ENCODE assay signal across 7 cellular contexts in the genomic region with DNA sequence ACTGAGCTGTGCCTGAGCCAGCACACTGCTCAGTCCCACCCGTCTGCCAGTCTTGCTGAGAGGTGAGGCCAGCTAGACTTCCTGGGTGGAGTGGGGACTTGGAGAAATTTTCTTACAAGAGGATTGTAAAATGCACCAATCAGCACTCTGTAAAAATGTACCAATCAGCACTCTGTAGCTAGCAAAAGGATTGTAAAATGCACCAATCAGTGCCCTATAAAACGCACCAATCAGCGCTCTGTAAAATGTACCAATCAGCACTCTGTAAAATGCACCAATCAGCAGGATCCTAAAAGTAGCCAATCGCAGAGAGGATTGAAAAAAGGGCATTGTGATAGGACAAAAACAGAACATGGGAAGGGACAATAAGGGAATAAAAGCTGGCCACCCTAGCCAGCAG. TPM values are rescaled to one million over a fixed set of nuclear protein-coding genes. Genes with fewer than 3 reads are reported as not detected.
DNase-seq lines count a peak whose midpoint lies in the region; ATAC-seq, FAIRE-seq and TF ChIP-seq lines count a peak whose summit lies in the region.
"Not testable (repeated sequence)": the region's sequence is repeated elsewhere in the genome, so short reads cannot be mapped to it uniquely, and the experiment has no call there.

No MANE protein-coding gene starts in this region.

- DNase-seq in Caco-2; SJCRH30; HepG2 (ENCODE audit: low spot score); gastrocnemius medialis: not testable (repeated sequence)
- peak; percentile 42 for DNase-seq in testis

- H3K79me2 ChIP-seq in HepG2 (ENCODE audit: insufficient read depth, low read length) = not testable (repeated sequence)

- H3K9me3 Mint-ChIP-seq in Caco-2 (ENCODE audit: unreplicated experiment); dendritic cell treated with granulocyte-macrophage colony-stimulating factor and Interleukin-4, amounts not matched to agents 40 ng/mL and 50 ng/mL, for 4 days: not testable (repeated sequence)

- H3K4me1 ChIP-seq in Caco-2 = peaks cover 13% of the 10 kb centered on the region
- H3K4me1 ChIP-seq in SJCRH30 = peaks cover 24% of the 10 kb centered on the region
- H3K4me1 ChIP-seq in HepG2 (ENCODE audit: insufficient read depth, low read length) = peaks cover 45% of the 10 kb centered on the region
- H3K4me1 ChIP-seq in neutrophil (ENCODE audit: control insufficient read depth in 1 of 2, insufficient read depth in 1 of 2, low read depth in 1 of 2, low read length in 1 of 2) = peaks cover 75 to 79% of the 10 kb centered on the region in 2 experiments
- peaks cover 54 to 57% of the 10 kb centered on the region in 2 donors for H3K4me1 ChIP-seq in gastrocnemius medialis
- peaks cover 22% of the 10 kb centered on the region for H3K4me1 ChIP-seq in testis

- 56% methylated on average over 3 of the region's 4 CpGs for WGBS in HepG2 (ENCODE audit: low lambda C conversion rate)
- WGBS in testis, 2 donors = 41 to 52% methylated on average over 3 to 4 of the region's 4 CpGs

- intact Hi-C loops in Caco-2 (cut with micrococcal nuclease; ENCODE audit: unreplicated experiment); dendritic cell treated with granulocyte-macrophage colony-stimulating factor and Interleukin-4, amounts not matched to agents 40 ng/mL and 50 ng/mL, for 4 days (cut with micrococcal nuclease); gastrocnemius medialis (cut with DNase I; ENCODE audit: low total_unique reads); testis (cut with DNase I; ENCODE audit: low total_unique reads): not testable (repeated sequence)
- intact Hi-C loops in HepG2 (cut with micrococcal nuclease; ENCODE audit: unreplicated experiment) = loop anchor here (2.0 kb wide), 1 partner anchor 22 kb away; no protein-coding TSS in a partner anchor

- POLR2A ChIA-PET in Caco-2 (lab: Charles Lee) (interaction anchor here (1.5 kb wide), 1 partner anchor 31 kb away, joined by 3 read pairs; no protein-coding TSS in a partner anchor), HepG2 (lab: Yijun Ruan, JAX) (interaction anchor here (1.9 to 5.2 kb wide), 5 partner anchors 14 to 38 kb away, joined by 4 to 39 read pairs (median 21); no protein-coding TSS in a partner anchor)

- H3K27ac ChIP-seq in SJCRH30 (peak overlapping the region; percentile 90), HepG2 (ENCODE audit: extremely low read length, insufficient read depth, low read length) (peak overlapping the region; percentile 35), neutrophil (peak overlapping the region; percentile 86), gastrocnemius medialis (peak overlapping the region; percentile 86 to 92 (median 89))
- not testable (repeated sequence) for H3K27ac ChIP-seq in testis

- not testable (repeated sequence) for H3K9ac ChIP-seq in HepG2 (ENCODE audit: insufficient read depth, low read depth, low read length)

- not testable (repeated sequence) for H3K9me3 ChIP-seq in Caco-2; SJCRH30 (replicated peaks); HepG2 (ENCODE audit: low read length); neutrophil; gastrocnemius medialis; testis

- not testable (repeated sequence) for H3K27me3 ChIP-seq in Caco-2 (replicated peaks; ENCODE audit: control insufficient read depth, insufficient read depth, low read length); SJCRH30; HepG2 (ENCODE audit: control insufficient read depth in 1 of 2, insufficient read depth in 2 of 2, low read length in 2 of 2); neutrophil; gastrocnemius medialis; testis

- in situ Hi-C loops in HepG2 (cut with HindIII; ENCODE audit: extremely low pct_ligation_motif_present, low pct_unique_long_range_greater_than_20kb); gastrocnemius medialis (cut with MboI; ENCODE audit: low sequenced_read_pairs in 4 of 4): not testable (repeated sequence)

- peaks cover 15% of the 10 kb centered on the region for H3K4me1 Mint-ChIP-seq in Caco-2 (ENCODE audit: low read depth, unreplicated experiment)
- H3K4me1 Mint-ChIP-seq in dendritic cell treated with granulocyte-macrophage colony-stimulating factor and Interleukin-4, amounts not matched to agents 40 ng/mL and 50 ng/mL, for 4 days (ENCODE audit: low read depth) = peaks cover 77% of the 10 kb centered on the region

- H3K4me2 ChIP-seq in HepG2 (ENCODE audit: low read depth, low read length) = not testable (repeated sequence)

- CTCF ChIA-PET in Caco-2 (lab: Charles Lee) = interaction anchor here (0.8 to 1.5 kb wide), 3 partner anchors 20 to 45 kb away, joined by 3 read pairs; no protein-coding TSS in a partner anchor
- CTCF ChIA-PET in HepG2 (lab: Yijun Ruan, JAX; ENCODE audit: low intra/inter-chr PET ratio, low total read pairs) = not testable (repeated sequence)

- not testable (repeated sequence) for TF ChIP-seq CTCF in Caco-2 (IDR thresholded peaks at IDR 0.05; ENCODE audit: insufficient read depth in 1 of 2, low read depth in 1 of 2, low read length in 1 of 2, severe bottlenecking in 1 of 2, unreplicated experiment in 1 of 2); HepG2 (CRISPR knock-in tag; IDR thresholded peaks at IDR 0.05); neutrophil (IDR thresholded peaks at IDR 0.05); gastrocnemius medialis (IDR thresholded peaks at IDR 0.05 in 4 of 5, conservative IDR thresholded peaks at IDR 0.05 in 1 of 5); testis (IDR thresholded peaks at IDR 0.05)

- not testable (repeated sequence) for H2AFZ ChIP-seq in HepG2 (ENCODE audit: low read length)

- H3K4me3 ChIP-seq in Caco-2 (ENCODE audit: low read depth, low read length); SJCRH30; HepG2 (replicated peaks in 1 of 3; ENCODE audit: insufficient read depth in 1 of 3, low read depth in 2 of 3, low read length in 3 of 3); neutrophil (ENCODE audit: low read depth in 1 of 2, low read length in 1 of 2); gastrocnemius medialis; testis: not testable (repeated sequence)

- FAIRE-seq in HepG2 (lab: Jason Lieb, UNC) = not testable (repeated sequence)

- ATAC-seq in HepG2, gastrocnemius medialis: not testable (repeated sequence)

- not testable (repeated sequence) for H3K36me3 ChIP-seq in Caco-2 (ENCODE audit: control insufficient read depth, insufficient read depth, low read length); neutrophil; gastrocnemius medialis; testis (ENCODE audit: low read depth, missing control alignments)
- H3K36me3 ChIP-seq in SJCRH30 = peaks cover 13% of the 10 kb centered on the region
- H3K36me3 ChIP-seq in HepG2 (replicated peaks in 1 of 2; ENCODE audit: control insufficient read depth in 1 of 2, insufficient read depth in 2 of 2, low read length in 2 of 2) = peaks cover 7 to 26% of the 10 kb centered on the region in 2 experiments

- not testable (repeated sequence) for H3K4me3 Mint-ChIP-seq in Caco-2 (ENCODE audit: unreplicated experiment); dendritic cell treated with granulocyte-macrophage colony-stimulating factor and Interleukin-4, amounts not matched to agents 40 ng/mL and 50 ng/mL, for 4 days

- not testable (repeated sequence) for BruUV-seq in Caco-2 (replicated peaks; lab: Mats Ljungman, UMichigan); HepG2 (replicated peaks; lab: Mats Ljungman, UMichigan)

- not testable (repeated sequence) for TF ChIP-seq RAD21 in HepG2 (CRISPR knock-in tag; IDR thresholded peaks at IDR 0.05)

- TF ChIP-seq POLR2A in HepG2 (IDR thresholded peaks at IDR 0.05; ENCODE audit: insufficient read depth in 1 of 2, low read depth in 2 of 2, low read length in 2 of 2); gastrocnemius medialis (IDR thresholded peaks at IDR 0.05); testis (IDR thresholded peaks at IDR 0.05): not testable (repeated sequence)

- not testable (repeated sequence) for TF ChIP-seq EP300 in HepG2 (IDR thresholded peaks at IDR 0.05; ENCODE audit: low read depth in 2 of 2, low read length in 2 of 2); HepG2 (CRISPR knock-in tag; IDR thresholded peaks at IDR 0.05; ENCODE audit: borderline replicate concordance)

- H3K27ac Mint-ChIP-seq in Caco-2 (ENCODE audit: unreplicated experiment) = peak overlapping the region; percentile 53
- H3K27ac Mint-ChIP-seq in dendritic cell treated with granulocyte-macrophage colony-stimulating factor and Interleukin-4, amounts not matched to agents 40 ng/mL and 50 ng/mL, for 4 days = peak overlapping the region; percentile 60

- H4K20me1 ChIP-seq in HepG2 (ENCODE audit: insufficient read depth, low read length) = not testable (repeated sequence)

- H3K27me3 Mint-ChIP-seq in Caco-2 (ENCODE audit: insufficient read depth, unreplicated experiment); dendritic cell treated with granulocyte-macrophage colony-stimulating factor and Interleukin-4, amounts not matched to agents 40 ng/mL and 50 ng/mL, for 4 days: not testable (repeated sequence)

- H3K36me3 Mint-ChIP-seq in Caco-2 (ENCODE audit: insufficient read depth, unreplicated experiment); dendritic cell treated with granulocyte-macrophage colony-stimulating factor and Interleukin-4, amounts not matched to agents 40 ng/mL and 50 ng/mL, for 4 days (ENCODE audit: low read depth): not testable (repeated sequence)

RNA-seq across cellular contexts. Expression of a gene that starts 49.1 kb away (rescaled TPM):
- 24.3 and 27.5 TPM in 2 replicates for total RNA-seq in Caco-2 (2022)
- total RNA-seq in SJCRH30 (2014; rRNA removed; shearing (Covaris generic)) = 2.2 and 3.8 TPM in 2 replicates
- total RNA-seq in HepG2 (2016; rRNA removed; fragmentation: Illumina TruSeq; extraction: Trizol) = 4.1 and 6.0 TPM in 2 replicates
- 3.0 and 3.8 TPM in 2 replicates for total RNA-seq in HepG2 (2016; cell fraction: cytosol; rRNA removed; fragmentation: Illumina TruSeq; extraction: Trizol; ENCODE audit: low read depth)
- total RNA-seq in HepG2 (2016; cell fraction: insoluble cytoplasmic fraction; rRNA removed; fragmentation: Illumina TruSeq; extraction: Trizol) = 3.2 and 7.0 TPM in 2 replicates
- total RNA-seq in HepG2 (2016; cell fraction: membrane; rRNA removed; fragmentation: Illumina TruSeq; extraction: Trizol) = 4.2 and 4.8 TPM in 2 replicates
- 10.8 and 12.6 TPM in 2 replicates for total RNA-seq in HepG2 (2016; cell fraction: nucleus; rRNA removed; fragmentation: Illumina TruSeq; extraction: Trizol)
- polyA plus RNA-seq in HepG2 (2011; rRNA removed) = 12.7 and 15.7 TPM in 2 replicates
- 9.1 and 10.3 TPM in 2 replicates for polyA plus RNA-seq in HepG2 (2011; cell fraction: cytosol; rRNA removed)
- polyA plus RNA-seq in HepG2 (2011; cell fraction: nucleus; rRNA removed) = 32.7 and 33.0 TPM in 2 replicates
- 20.8 and 22.2 TPM in 2 replicates for polyA plus RNA-seq in HepG2 (2012)
- polyA plus RNA-seq in HepG2 (2016; cell fraction: cytosol; fragmentation: Illumina TruSeq; extraction: Trizol; ENCODE audit: low read depth) = 2.9 and 3.1 TPM in 2 replicates
- 3.3 and 3.6 TPM in 2 replicates for polyA plus RNA-seq in HepG2 (2016; cell fraction: insoluble cytoplasmic fraction; fragmentation: Illumina TruSeq; extraction: Trizol; ENCODE audit: low read depth)
- 3.4 and 3.6 TPM in 2 replicates for polyA plus RNA-seq in HepG2 (2016; cell fraction: membrane; fragmentation: Illumina TruSeq; extraction: Trizol; ENCODE audit: low read depth)
- 11.5 and 12.4 TPM in 2 replicates for polyA plus RNA-seq in HepG2 (2016; cell fraction: nucleus; fragmentation: Illumina TruSeq; extraction: Trizol; ENCODE audit: insufficient read depth, low read depth)
- 10.5 and 30.9 TPM in 2 replicates for polyA minus RNA-seq in HepG2 (2011; rRNA and poly(A)+ RNA removed; ENCODE audit: low replicate concordance)
- 13.3 and 18.1 TPM in 2 replicates for polyA minus RNA-seq in HepG2 (2011; cell fraction: cytosol; rRNA and poly(A)+ RNA removed)
- polyA minus RNA-seq in HepG2 (2011; cell fraction: nucleus; rRNA and poly(A)+ RNA removed) = 48.8 and 61.2 TPM in 2 replicates
- 10 to 100 TPM in 3 of 4 donors, 1 to 10 TPM in 1; 9.7 to 27.5 (median 13.8) TPM for total RNA-seq in gastrocnemius medialis
- 10 to 100 TPM; 12.8 to 13.0 TPM for total RNA-seq in testis
- 7.0 TPM for polyA plus RNA-seq in testis (ENCODE audit: insufficient read depth, low read depth, low replicate concordance)
